22 cellular contexts compared by ENCODE assay signal in the genomic region with DNA sequence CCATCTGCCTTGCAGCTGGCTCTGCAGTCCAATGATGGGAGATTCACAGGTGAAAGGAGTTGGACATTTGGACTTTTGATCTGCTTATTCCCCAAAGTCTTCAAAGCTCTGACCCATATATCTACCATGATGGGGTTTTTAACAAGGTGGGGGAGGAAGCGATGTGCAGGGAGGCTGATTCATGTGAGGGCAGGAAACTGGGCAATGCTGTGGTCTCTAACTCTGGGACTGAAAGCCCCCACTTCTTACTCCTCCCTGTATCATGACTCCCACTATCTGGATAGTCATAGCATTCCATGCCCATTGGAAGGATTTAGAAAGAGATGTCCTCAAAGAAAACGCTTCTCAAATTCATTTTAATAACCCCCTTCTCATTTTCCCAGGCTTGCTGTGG. TPM values are rescaled to one million over a fixed set of nuclear protein-coding genes. Genes with fewer than 3 reads are reported as not detected.
"Had no signal": no experiment of that assay in that cellular context is flagged by ENCODE, and none has a peak within 500 bp of the region (broad histone marks: within the 10 kb centered on the region; RNA-seq: fewer than 3 reads in every experiment).

No MANE protein-coding gene starts in this region.

- H3K9me3 Mint-ChIP-seq: activated B cell treated with CpG ODN at 0.5 μM for 24 hours; activated T-cell treated with anti-CD3 and anti-CD28 coated beads, Interleukin-2, amount 50 U/mL, for 72 hours; central memory CD8-positive, alpha-beta T cell; nephron; stimulated activated naive CD8-positive, alpha-beta T cell treated with anti-CD3 and anti-CD28 coated beads, Interleukin-15, Interleukin-2, amounts not matched to agents 100 ng/mL and 50 ng/mL, for 24 hours; T-helper 2 cell treated with Interferon-gamma antibody and Interleukin-4, amounts not matched to agents 5 μg/mL and 100 μg/mL, for 36 hours had no signal

- H3K4me1 ChIP-seq: colonic mucosa, suprapubic skin, vagina had no signal

- ATAC-seq: lower lobe of right lung had no signal

- H3K4me1 Mint-ChIP-seq: brain had no signal

- H3K4me3 ChIP-seq: colonic mucosa, lower lobe of right lung, suprapubic skin, transverse colon, vagina had no signal

- H3K27ac ChIP-seq: colonic mucosa, lower lobe of right lung, suprapubic skin, transverse colon, vagina had no signal

- H3K27ac Mint-ChIP-seq: activated B cell treated with CpG ODN at 0.5 μM for 24 hours; activated naive CD8-positive, alpha-beta T cell; activated T-cell treated with anti-CD3 and anti-CD28 coated beads, Interleukin-2, amount 50 U/mL, for 72 hours; brain; stimulated activated naive CD8-positive, alpha-beta T cell treated with anti-CD3 and anti-CD28 coated beads, Interleukin-15, Interleukin-2, amounts not matched to agents 100 ng/mL and 50 ng/mL, for 24 hours; T-helper 2 cell treated with Interferon-gamma antibody and Interleukin-4, amounts not matched to agents 5 μg/mL and 100 μg/mL, for 36 hours had no signal

- H3K9me3 ChIP-seq: colonic mucosa, lower lobe of right lung, suprapubic skin, transverse colon, vagina had no signal

- H3K36me3 ChIP-seq: colonic mucosa, lower lobe of right lung, suprapubic skin, transverse colon, vagina had no signal

- H3K4me3 Mint-ChIP-seq: activated B cell treated with CpG ODN at 0.5 μM for 24 hours; activated naive CD8-positive, alpha-beta T cell; brain; nephron; stimulated activated naive CD8-positive, alpha-beta T cell treated with anti-CD3 and anti-CD28 coated beads, Interleukin-15, Interleukin-2, amounts not matched to agents 100 ng/mL and 50 ng/mL, for 24 hours; T-helper 2 cell treated with Interferon-gamma antibody and Interleukin-4, amounts not matched to agents 5 μg/mL and 100 μg/mL, for 36 hours had no signal

- H3K36me3 Mint-ChIP-seq: brain had no signal

- DNase-seq: activated B cell treated with CpG ODN at 0.5 μM for 24 hours; activated CD4-positive, alpha-beta T cell treated with anti-CD3 and anti-CD28 coated beads, Interleukin-2, amount 10 ng/mL, durations not matched to agents 24 days and 14 days; activated gamma-delta T cell; activated T-cell treated with anti-CD3 and anti-CD28 coated beads, Interleukin-2, amount 50 U/mL, for 72 hours; anterior cingulate cortex; colonic mucosa; erythroblast; foreskin melanocyte; lower lobe of right lung; occipital lobe; transverse colon had no signal

- H3K27me3 ChIP-seq: colonic mucosa, vagina had no signal

RNA-seq across cellular contexts. Expression of a gene that starts 16.3 kb away (rescaled TPM):
- total RNA-seq: activated B cell treated with CpG ODN at 0.5 μM for 24 hours; activated CD4-positive, alpha-beta T cell treated with anti-CD3 and anti-CD28 coated beads, Interleukin-2, amount 10 ng/mL, durations not matched to agents 24 days and 14 days; activated T-cell treated with anti-CD3 and anti-CD28 coated beads, Interleukin-2, amount 50 U/mL, for 72 hours; colonic mucosa; lower lobe of right lung; mesenteric fat pad; occipital lobe; posterior vena cava; suprapubic skin; transverse colon; vagina had no signal
- polyA plus RNA-seq: keratinocyte had no signal
